Comparison of ENCODE assay signal across 18 cellular contexts in genomic region chr15:57598346-57598745, GRCh38. TPM values are rescaled to one million over a fixed set of nuclear protein-coding genes. Genes with fewer than 3 reads are reported as not detected.
DNase-seq lines count a peak whose midpoint lies in the region; FAIRE-seq lines count a peak whose summit lies in the region.
"Had no signal": no experiment of that assay in that cellular context is flagged by ENCODE, and none has a peak within 500 bp of the region (broad histone marks: within the 10 kb centered on the region; RNA-seq: fewer than 3 reads in every experiment).

No MANE protein-coding gene starts in this region.

- no peak overlapping the region for H3K4me3 ChIP-seq in subcutaneous abdominal adipose tissue (ENCODE audit: low read depth in 1 of 5, low read length in 5 of 5)
- H3K4me3 ChIP-seq: HAP-1 had no signal

- H3K4me1 ChIP-seq in subcutaneous abdominal adipose tissue (ENCODE audit: control insufficient read depth in 5 of 5, insufficient read depth in 5 of 5, low read length in 5 of 5): peaks cover 7 to 98% (median 91%) of the 10 kb centered on the region in 5 donors

- no peak for FAIRE-seq in frontal cortex (lab: Jason Lieb, UNC)
- FAIRE-seq: GM12891, RCC 7860 had no signal

- H3K9ac ChIP-seq in subcutaneous abdominal adipose tissue (ENCODE audit: low read length in 5 of 5): no peak overlapping the region

- DNase-seq in NCI-H526 treated with DMSO at 0.1 percent for 48 hours (lab: John Stamatoyannopoulos, UW): peak; percentile 8
- DNase-seq in dermis microvascular lymphatic vessel endothelial cell (ENCODE audit: low read depth in 2 of 2): peak; percentile 51 to 74
- peak; percentile 36 to 63 for DNase-seq in lung microvascular endothelial cell (ENCODE audit: low read depth in 2 of 2)
- no peak for DNase-seq in HuH-7.5 (ENCODE audit: low spot score)
- no peak for DNase-seq in OCI-M2 (lab: John Stamatoyannopoulos, UW; ENCODE audit: unreplicated experiment)
- no peak for DNase-seq in frontal cortex (ENCODE audit: low spot score in 2 of 2)
- DNase-seq: ACHN; CD4-positive, CD25-positive, alpha-beta regulatory T cell; DMS79; IMR-90; NCI-H1417; NCI-H1930; NCI-H2171 had no signal

- H3K9me3 ChIP-seq in subcutaneous abdominal adipose tissue (ENCODE audit: control insufficient read depth in 5 of 5, low read length in 5 of 5): no peaks in the 10 kb centered on the region
- H3K9me3 ChIP-seq: HAP-1 had no signal

- H3K36me3 ChIP-seq in subcutaneous abdominal adipose tissue (ENCODE audit: control insufficient read depth in 5 of 5, insufficient read depth in 5 of 5, low read length in 5 of 5): no peaks in the 10 kb centered on the region
- H3K36me3 ChIP-seq: HAP-1 had no signal

- H3K27me3 ChIP-seq in subcutaneous abdominal adipose tissue (ENCODE audit: control insufficient read depth in 5 of 5, insufficient read depth in 4 of 5, low read length in 5 of 5): no peaks in the 10 kb centered on the region

- peak overlapping the region; percentile 93 for H3K27ac ChIP-seq in subcutaneous abdominal adipose tissue (ENCODE audit: low read depth, low read length)

RNA-seq across cellular contexts. Expression of gene MYZAP, which starts 6.6 kb away (rescaled TPM):
- total RNA-seq in dermis microvascular lymphatic vessel endothelial cell (37.2 and 45.7 TPM in 2 replicates), lung microvascular endothelial cell (49.7 and 86.3 TPM in 2 replicates), frontal cortex (1.6 TPM)
- total RNA-seq: IMR-90, NCI-H460 had no signal

Comparison
In these comparisons a context has a peak if more than half of its experiments do, and no peak if none do; other contexts are left out.
1. DNase-seq: peak in NCI-H526 treated with DMSO at 0.1 percent for 48 hours (single experiment), dermis microvascular lymphatic vessel endothelial cell (2 of 2) and lung microvascular endothelial cell (2 of 2); none in HuH-7.5 (single experiment), OCI-M2 (single experiment) and frontal cortex (0 of 2).
2. RNA of gene MYZAP, which starts 6.6 kb away (total RNA-seq): 49.7 to 86.3 TPM in lung microvascular endothelial cell and 37.2 to 45.7 TPM in dermis microvascular lymphatic vessel endothelial cell; 1.6 TPM in frontal cortex (single experiment); every median in the first group is over 10 times any median in the second.